ENCODE assay signal across 13 cellular contexts in genomic region chr5:177098103-177098771, GRCh38. TPM values are rescaled to one million over a fixed set of nuclear protein-coding genes. Genes with fewer than 3 reads are reported as not detected.
DNase-seq lines count a peak whose midpoint lies in the region; ATAC-seq, FAIRE-seq and TF ChIP-seq lines count a peak whose summit lies in the region.
"Had no signal": no experiment of that assay in that cellular context is flagged by ENCODE, and none has a peak within 500 bp of the region (broad histone marks: within the 10 kb centered on the region; RNA-seq: fewer than 3 reads in every experiment).

No MANE protein-coding gene starts in this region.

- CTCF ChIA-PET in H1 (lab: Charles Lee; ENCODE audit: partially characterized antibody) (interaction anchor here (0.9 to 9.4 kb wide), 6 partner anchors 8 to 189 kb away, joined by 3 to 100 read pairs (median 10); partner anchors contain the start of gene FGFR4), PC-3 (lab: Charles Lee) (no interaction called here)

- POLR2A ChIA-PET in H1 (lab: Charles Lee; ENCODE audit: partially characterized antibody) = interaction anchor here (0.6 to 4.1 kb wide), 7 partner anchors 10 to 92 kb away, joined by 3 to 23 read pairs (median 4); partner anchors contain the start of genes FGFR4 and NSD1
- POLR2A ChIA-PET in PC-3 (lab: Charles Lee; ENCODE audit: unreplicated experiment) = interaction anchor here (0.6 kb wide), 1 partner anchor 89 kb away, joined by 3 read pairs; no protein-coding TSS in a partner anchor

- H3K4me1 ChIP-seq in H1 (replicated peaks in 1 of 4; ENCODE audit: control insufficient read depth in 3 of 4, insufficient read depth in 4 of 4, low read length in 3 of 4) = peaks cover 0 to 13% (median 9%) of the 10 kb centered on the region in 4 experiments; a peak in 5 of 7 replicates
- peaks cover 18% of the 10 kb centered on the region for H3K4me1 ChIP-seq in upper lobe of right lung
- no peaks in the 10 kb centered on the region; the same call in 1 of the 2 replicates for H3K4me1 ChIP-seq in PC-3 (ENCODE audit: insufficient read depth, low read length)

- 0 out of 2 replicates have a peak, but pooled peaks cover 2% of the 10 kb centered on the region for H3K79me1 ChIP-seq in H1 (ENCODE audit: low read depth, low read length)

- H3K18ac ChIP-seq in H1 (ENCODE audit: extremely low read depth, low read length) = peak overlapping the region; percentile 24; the same call in 1 of the 2 replicates

- H3K4me3 ChIP-seq in H1 (ENCODE audit: extremely low read depth in 1 of 4, insufficient read depth in 2 of 4, low read depth in 3 of 4, low read length in 4 of 4) = no peak overlapping the region
- H3K4me3 ChIP-seq in upper lobe of right lung = no peak overlapping the region
- H3K4me3 ChIP-seq in PC-3 (ENCODE audit: low read length) = no peak overlapping the region

- H3K79me2 ChIP-seq in H1 (ENCODE audit: control insufficient read depth in 1 of 2, insufficient read depth in 2 of 2, low read length in 2 of 2) = no peaks in the 10 kb centered on the region
- H3K79me2 ChIP-seq in PC-3 (ENCODE audit: low read length) = no peaks in the 10 kb centered on the region

- H3K14ac ChIP-seq in H1 (ENCODE audit: insufficient read length) = no peak overlapping the region

- peak overlapping the region; percentile 44; the same call in 1 of the 2 replicates for H2BK5ac ChIP-seq in H1 (ENCODE audit: low read depth, low read length)

- H3K9me3 ChIP-seq in H1 (ENCODE audit: insufficient read depth in 2 of 2, low read depth in 1 of 2, low read length in 1 of 2) (no peaks in the 10 kb centered on the region), upper lobe of right lung (no peaks in the 10 kb centered on the region), PC-3 (ENCODE audit: low read length) (no peaks in the 10 kb centered on the region)

- H4K20me1 ChIP-seq in H1 (replicated peaks in 1 of 2; ENCODE audit: control insufficient read depth in 1 of 2, insufficient read depth in 2 of 2, low read length in 2 of 2) (peaks cover 2 to 3% of the 10 kb centered on the region in 2 experiments), PC-3 (ENCODE audit: low read length) (no peaks in the 10 kb centered on the region)

- TF ChIP-seq RAD21 in H1 (IDR thresholded peaks at IDR 0.05 in 1 of 2, conservative IDR thresholded peaks at IDR 0.05 in 1 of 2; ENCODE audit: low read depth in 2 of 2, low read length in 2 of 2) = no peak

- no peak overlapping the region for H2BK12ac ChIP-seq in H1 (ENCODE audit: low read depth, low read length)

- 92% methylated on average over 19 of the region's 19 CpGs; no CpG with 5 or more reads in 1 of the 2 experiments for WGBS in H1 (ENCODE audit: extremely low coverage in 1 of 2, insufficient coverage in 1 of 2, insufficient read length in 1 of 2, insufficient replicate concordance in 2 of 2, low coverage in 1 of 2, low lambda C conversion rate in 2 of 2, missing lambda C conversion rate in 1 of 2), 2 experiments

- peak; percentile 31 for ATAC-seq in upper lobe of right lung
- no peak for ATAC-seq in HG02840 (IDR thresholded peaks at IDR 0.05; ENCODE audit: low FRiP score, unreplicated experiment)
- no peak for ATAC-seq in PC-3

- BruUV-seq in PC-3 (replicated peaks; lab: Mats Ljungman, UMichigan) = no TSS peak

- H3K27me3 ChIP-seq in H1 (replicated peaks in 1 of 4; ENCODE audit: control insufficient read depth in 3 of 4, extremely low read depth in 1 of 4, insufficient read depth in 3 of 4, low read length in 3 of 4) (no peaks in the 10 kb centered on the region), upper lobe of right lung (no peaks in the 10 kb centered on the region), PC-3 (ENCODE audit: low read length) (no peaks in the 10 kb centered on the region)

- no peak overlapping the region for H3K56ac ChIP-seq in H1 (replicated peaks; ENCODE audit: insufficient read length, low read depth, low read length)

- H3K4me2 ChIP-seq in H1 (ENCODE audit: insufficient read depth in 1 of 2, low read depth in 2 of 2, low read length in 2 of 2) (no peak overlapping the region), PC-3 (ENCODE audit: low read length) (no peak overlapping the region)

- H4K91ac ChIP-seq in H1 (replicated peaks; ENCODE audit: insufficient read length, low read length) = no peak overlapping the region

- no peaks in the 10 kb centered on the region for H3F3A ChIP-seq in PC-3 (ENCODE audit: low read length, unreplicated experiment)

- no peak overlapping the region for H4K8ac ChIP-seq in H1 (ENCODE audit: extremely low read depth, insufficient read depth, low read length)

- H3K9ac ChIP-seq in H1 (replicated peaks in 1 of 4; ENCODE audit: extremely low read depth in 1 of 4, low read depth in 3 of 4, low read length in 3 of 4) = no peak overlapping the region; a peak in 1 of 7 replicates
- H3K9ac ChIP-seq in PC-3 (ENCODE audit: low read length) = no peak overlapping the region

- no peak overlapping the region for H3K4ac ChIP-seq in H1 (replicated peaks; ENCODE audit: insufficient read length, low read depth, low read length)

- H3K23me2 ChIP-seq in H1 (ENCODE audit: low read depth, low read length) = 0 out of 2 replicates have a peak, but pooled peaks cover 1% of the 10 kb centered on the region

- no peak overlapping the region for H2BK20ac ChIP-seq in H1 (ENCODE audit: low read length)

- H3K27ac ChIP-seq in H1 (ENCODE audit: low read depth, low read length) (no peak overlapping the region; the same call in 1 of the 2 replicates), upper lobe of right lung (peak overlapping the region; percentile 38), PC-3 (ENCODE audit: low read length) (no peak overlapping the region)

- H3K9me2 ChIP-seq in PC-3 (replicated peaks; ENCODE audit: low read length) = no peaks in the 10 kb centered on the region

- H3K36me3 ChIP-seq in H1 (ENCODE audit: control insufficient read depth in 2 of 4, insufficient read depth in 4 of 4, low read length in 3 of 4) (peaks cover 12 to 20% (median 15%) of the 10 kb centered on the region in 4 experiments; a peak in 7 of 8 replicates), upper lobe of right lung (no peaks in the 10 kb centered on the region), PC-3 (ENCODE audit: low read depth, low read length) (no peaks in the 10 kb centered on the region)

- no peak for FAIRE-seq in H1 (lab: Jason Lieb, UNC)

- H4K5ac ChIP-seq in H1 (ENCODE audit: insufficient read length, low read depth, low read length) = no peak overlapping the region

- TF ChIP-seq POLR2A in H1 (IDR thresholded peaks at IDR 0.05; ENCODE audit: control extremely low read depth in 1 of 2, low read depth in 2 of 2, low read length in 2 of 2) = no peak
- no peak for TF ChIP-seq POLR2A in erythroblast (IDR thresholded peaks at IDR 0.05; ENCODE audit: low read length)

- no peak overlapping the region for H3K23ac ChIP-seq in H1 (ENCODE audit: insufficient read length)

- TF ChIP-seq CTCF in H1 (IDR thresholded peaks at IDR 0.05; ENCODE audit: control extremely low read depth in 1 of 3, insufficient read depth in 1 of 3, low read depth in 1 of 3, low read length in 3 of 3) = no peak
- no peak for TF ChIP-seq CTCF in upper lobe of right lung (IDR thresholded peaks at IDR 0.05)
- TF ChIP-seq CTCF in PC-3 (conservative IDR thresholded peaks at IDR 0.05; ENCODE audit: low read depth, low read length) = no peak

- intact Hi-C loops in upper lobe of right lung (cut with DNase I) (no loop called here), PC-3 (cut with micrococcal nuclease) (no loop called here)

- TF ChIP-seq EP300 in H1 (IDR thresholded peaks at IDR 0.05; ENCODE audit: borderline replicate concordance in 1 of 2, low read depth in 2 of 2, low read length in 2 of 2) = no peak

- H2BK120ac ChIP-seq in H1 (replicated peaks; ENCODE audit: low read depth, low read length) = no peak overlapping the region

- H2BK15ac ChIP-seq in H1 (ENCODE audit: low read length) = no peak overlapping the region

- no peak overlapping the region for H2AK5ac ChIP-seq in H1 (ENCODE audit: low read depth, low read length)

- H2AFZ ChIP-seq in H1 (ENCODE audit: low read length) (no peak overlapping the region), PC-3 (ENCODE audit: low read length) (no peak overlapping the region)

- DNase-seq in NCI-H748 (lab: John Stamatoyannopoulos, UW; ENCODE audit: unreplicated experiment) = peak; percentile 21
- no peak for DNase-seq in NCI-H748 treated with DMSO at 0.1 percent for 48 hours (lab: John Stamatoyannopoulos, UW)
- DNase-seq in H1 (ENCODE audit: low read depth in 1 of 2, low spot score in 2 of 2) = no peak
- peak; percentile 9 for DNase-seq in midbrain (lab: John Stamatoyannopoulos, UW)
- DNase-seq in upper lobe of right lung = no peak
- DNase-seq in PC-3 = no peak
- no peak for DNase-seq in erythroblast (lab: John Stamatoyannopoulos, UW)
- DNase-seq: activated CD4-positive, CD25-positive, alpha-beta regulatory T cell; central memory CD4-positive, alpha-beta T cell; foreskin melanocyte; NCI-H187 treated with DMSO at 0.1 percent for 48 hours; stimulated activated CD4-positive, alpha-beta T cell treated with anti-CD3 and anti-CD28 coated beads, Interleukin-12 subunit alpha, Interleukin-12 subunit beta, amount 100 ng/mL, for 4 hours had no signal

TF ChIP-seq in H1, 55 proteins besides CTCF, POLR2A, EP300 and RAD21 (continues in another document):
- TF ChIP-seq ASH2L (IDR thresholded peaks at IDR 0.05; ENCODE audit: low read length) (no peak), SRF (IDR thresholded peaks at IDR 0.05; ENCODE audit: low read depth, low read length) (no peak), TEAD4 (IDR thresholded peaks at IDR 0.05; ENCODE audit: low read depth, low read length) (no peak)

RNA-seq across cellular contexts. Expression of gene FGFR4, which starts 11.5 kb away (rescaled TPM):
- total RNA-seq in H1 (2021; fragmentation: NEBNext Ultra II Directional; extraction: Animal tissue kit (Norgen Biotek cat#: 25700)) = 74.3 and 88.4 TPM in 2 replicates
- polyA plus RNA-seq in H1 (2011; rRNA removed) = 61.4 and 90.7 TPM in 2 replicates
- polyA plus RNA-seq in H1 (2011; cell fraction: cytosol; rRNA removed) = 61.9 TPM
- 169 TPM for polyA plus RNA-seq in H1 (2011; cell fraction: nucleus; rRNA removed)
- polyA plus RNA-seq in H1 (2012, experiment 1 of 2) = 32.1 to 76.8 TPM (median 61.9 TPM) in 4 replicates
- polyA plus RNA-seq in H1 (2012, experiment 2 of 2) = 57.5 TPM
- polyA plus RNA-seq in H1 (2013, experiment 1 of 2) = 76.3 TPM
- 74.6 TPM for polyA plus RNA-seq in H1 (2013, experiment 2 of 2)
- 37.9 and 42.9 TPM in 2 replicates for polyA minus RNA-seq in H1 (2011; rRNA and poly(A)+ RNA removed)
- polyA minus RNA-seq in H1 (2011; cell fraction: cytosol; rRNA and poly(A)+ RNA removed) = 68.5 TPM
- polyA minus RNA-seq in H1 (2011; cell fraction: nucleus; rRNA and poly(A)+ RNA removed) = 57.4 TPM
- total RNA-seq in upper lobe of right lung (109 TPM), PC-3 (2014; rRNA removed) (24.6 and 34.9 TPM in 2 replicates)

RNA-seq across cellular contexts. Expression of gene NSD1, which starts 35.3 kb away (rescaled TPM):
- total RNA-seq in H1 (2021; fragmentation: NEBNext Ultra II Directional; extraction: Animal tissue kit (Norgen Biotek cat#: 25700)) = 165 and 168 TPM in 2 replicates
- 21.1 and 22.8 TPM in 2 replicates for polyA plus RNA-seq in H1 (2011; rRNA removed)
- 25.6 TPM for polyA plus RNA-seq in H1 (2011; cell fraction: cytosol; rRNA removed)
- polyA plus RNA-seq in H1 (2011; cell fraction: nucleus; rRNA removed) = 53.7 TPM
- polyA plus RNA-seq in H1 (2012, experiment 1 of 2) = 32.3 to 43.6 TPM (median 38.1 TPM) in 4 replicates
- 2.6 TPM for polyA plus RNA-seq in H1 (2012, experiment 2 of 2)
- 29.8 TPM for polyA plus RNA-seq in H1 (2013, experiment 1 of 2)
- 29.7 TPM for polyA plus RNA-seq in H1 (2013, experiment 2 of 2)
- 116 and 150 TPM in 2 replicates for polyA minus RNA-seq in H1 (2011; rRNA and poly(A)+ RNA removed)
- polyA minus RNA-seq in H1 (2011; cell fraction: cytosol; rRNA and poly(A)+ RNA removed) = 81.3 TPM
- 206 TPM for polyA minus RNA-seq in H1 (2011; cell fraction: nucleus; rRNA and poly(A)+ RNA removed)
- total RNA-seq in upper lobe of right lung (67.7 TPM), PC-3 (2014; rRNA removed) (48.9 and 70.5 TPM in 2 replicates)

Comparison
In these comparisons a context has a peak if more than half of its experiments do, and no peak if none do; other contexts are left out.
1. DNase-seq: peak in NCI-H748 (single experiment) and midbrain (single experiment); none in NCI-H748 treated with DMSO at 0.1 percent for 48 hours (single experiment), H1 (0 of 2), upper lobe of right lung (single experiment), PC-3 (single experiment) and erythroblast (0 of 2).